ENCODE assay signal across 1 cellular context in the genomic region with DNA sequence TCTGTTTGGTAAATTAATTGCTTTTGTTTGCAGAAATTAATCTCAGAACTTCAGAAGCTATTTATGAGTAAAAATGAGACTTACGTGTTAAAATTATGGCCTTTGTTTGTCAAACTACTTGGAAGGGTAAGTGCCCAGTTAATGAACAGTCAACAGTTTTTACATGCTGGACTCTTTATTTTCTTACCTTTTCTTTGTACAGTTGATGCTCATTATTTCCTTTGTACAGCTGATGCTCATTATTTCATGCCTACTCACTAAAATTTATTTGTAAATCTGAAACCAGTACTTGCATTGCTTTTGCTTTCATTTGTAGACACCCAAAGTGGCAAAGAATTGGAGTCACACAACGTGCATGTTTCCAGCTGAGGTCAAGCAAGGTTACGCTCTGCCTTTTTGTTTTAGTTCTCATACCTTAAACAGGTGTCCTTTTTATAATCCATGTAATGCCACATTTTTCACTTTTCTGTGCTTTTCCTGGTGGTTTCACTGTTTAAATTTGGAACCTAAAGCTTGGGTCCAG.
TF ChIP-seq lines count a peak whose summit lies in the region.

No MANE protein-coding gene starts in this region.

TF ChIP-seq in GM23338, 12 proteins besides CTCF, POLR2A, EP300 and RAD21 (continued from another document):
- TF ChIP-seq, protein P1, sequence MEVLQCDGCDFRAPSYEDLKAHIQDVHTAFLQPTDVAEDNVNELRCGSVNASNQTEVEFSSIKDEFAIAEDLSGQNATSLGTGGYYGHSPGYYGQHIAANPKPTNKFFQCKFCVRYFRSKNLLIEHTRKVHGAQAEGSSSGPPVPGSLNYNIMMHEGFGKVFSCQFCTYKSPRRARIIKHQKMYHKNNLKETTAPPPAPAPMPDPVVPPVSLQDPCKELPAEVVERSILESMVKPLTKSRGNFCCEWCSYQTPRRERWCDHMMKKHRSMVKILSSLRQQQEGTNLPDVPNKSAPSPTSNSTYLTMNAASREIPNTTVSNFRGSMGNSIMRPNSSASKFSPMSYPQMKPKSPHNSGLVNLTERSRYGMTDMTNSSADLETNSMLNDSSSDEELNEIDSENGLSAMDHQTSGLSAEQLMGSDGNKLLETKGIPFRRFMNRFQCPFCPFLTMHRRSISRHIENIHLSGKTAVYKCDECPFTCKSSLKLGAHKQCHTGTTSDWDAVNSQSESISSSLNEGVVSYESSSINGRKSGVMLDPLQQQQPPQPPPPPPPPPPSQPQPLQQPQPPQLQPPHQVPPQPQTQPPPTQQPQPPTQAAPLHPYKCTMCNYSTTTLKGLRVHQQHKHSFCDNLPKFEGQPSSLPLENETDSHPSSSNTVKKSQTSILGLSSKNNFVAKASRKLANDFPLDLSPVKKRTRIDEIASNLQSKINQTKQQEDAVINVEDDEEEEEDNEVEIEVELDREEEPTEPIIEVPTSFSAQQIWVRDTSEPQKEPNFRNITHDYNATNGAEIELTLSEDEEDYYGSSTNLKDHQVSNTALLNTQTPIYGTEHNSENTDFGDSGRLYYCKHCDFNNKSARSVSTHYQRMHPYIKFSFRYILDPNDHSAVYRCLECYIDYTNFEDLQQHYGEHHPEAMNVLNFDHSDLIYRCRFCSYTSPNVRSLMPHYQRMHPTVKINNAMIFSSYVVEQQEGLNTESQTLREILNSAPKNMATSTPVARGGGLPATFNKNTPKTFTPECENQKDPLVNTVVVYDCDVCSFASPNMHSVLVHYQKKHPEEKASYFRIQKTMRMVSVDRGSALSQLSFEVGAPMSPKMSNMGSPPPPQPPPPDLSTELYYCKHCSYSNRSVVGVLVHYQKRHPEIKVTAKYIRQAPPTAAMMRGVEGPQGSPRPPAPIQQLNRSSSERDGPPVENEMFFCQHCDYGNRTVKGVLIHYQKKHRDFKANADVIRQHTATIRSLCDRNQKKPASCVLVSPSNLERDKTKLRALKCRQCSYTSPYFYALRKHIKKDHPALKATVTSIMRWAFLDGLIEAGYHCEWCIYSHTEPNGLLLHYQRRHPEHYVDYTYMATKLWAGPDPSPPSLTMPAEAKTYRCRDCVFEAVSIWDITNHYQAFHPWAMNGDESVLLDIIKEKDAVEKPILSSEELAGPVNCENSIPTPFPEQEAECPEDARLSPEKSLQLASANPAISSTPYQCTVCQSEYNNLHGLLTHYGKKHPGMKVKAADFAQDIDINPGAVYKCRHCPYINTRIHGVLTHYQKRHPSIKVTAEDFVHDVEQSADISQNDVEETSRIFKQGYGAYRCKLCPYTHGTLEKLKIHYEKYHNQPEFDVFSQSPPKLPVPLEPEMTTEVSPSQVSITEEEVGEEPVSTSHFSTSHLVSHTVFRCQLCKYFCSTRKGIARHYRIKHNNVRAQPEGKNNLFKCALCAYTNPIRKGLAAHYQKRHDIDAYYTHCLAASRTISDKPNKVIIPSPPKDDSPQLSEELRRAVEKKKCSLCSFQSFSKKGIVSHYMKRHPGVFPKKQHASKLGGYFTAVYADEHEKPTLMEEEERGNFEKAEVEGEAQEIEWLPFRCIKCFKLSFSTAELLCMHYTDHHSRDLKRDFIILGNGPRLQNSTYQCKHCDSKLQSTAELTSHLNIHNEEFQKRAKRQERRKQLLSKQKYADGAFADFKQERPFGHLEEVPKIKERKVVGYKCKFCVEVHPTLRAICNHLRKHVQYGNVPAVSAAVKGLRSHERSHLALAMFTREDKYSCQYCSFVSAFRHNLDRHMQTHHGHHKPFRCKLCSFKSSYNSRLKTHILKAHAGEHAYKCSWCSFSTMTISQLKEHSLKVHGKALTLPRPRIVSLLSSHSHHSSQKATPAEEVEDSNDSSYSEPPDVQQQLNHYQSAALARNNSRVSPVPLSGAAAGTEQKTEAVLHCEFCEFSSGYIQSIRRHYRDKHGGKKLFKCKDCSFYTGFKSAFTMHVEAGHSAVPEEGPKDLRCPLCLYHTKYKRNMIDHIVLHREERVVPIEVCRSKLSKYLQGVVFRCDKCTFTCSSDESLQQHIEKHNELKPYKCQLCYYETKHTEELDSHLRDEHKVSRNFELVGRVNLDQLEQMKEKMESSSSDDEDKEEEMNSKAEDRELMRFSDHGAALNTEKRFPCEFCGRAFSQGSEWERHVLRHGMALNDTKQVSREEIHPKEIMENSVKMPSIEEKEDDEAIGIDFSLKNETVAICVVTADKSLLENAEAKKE (CRISPR knock-in tag; IDR thresholded peaks at IDR 0.05): no peak
- TF ChIP-seq CREB1 (CRISPR knock-in tag; IDR thresholded peaks at IDR 0.05; ENCODE audit: low read depth) (no peak), JUNB (IDR thresholded peaks at IDR 0.05; ENCODE audit: unreplicated experiment) (no peak)
TF ChIP-seq in GM23338: peak in this region for 0.
